8 cellular contexts compared by ENCODE assay signal in the genomic region with DNA sequence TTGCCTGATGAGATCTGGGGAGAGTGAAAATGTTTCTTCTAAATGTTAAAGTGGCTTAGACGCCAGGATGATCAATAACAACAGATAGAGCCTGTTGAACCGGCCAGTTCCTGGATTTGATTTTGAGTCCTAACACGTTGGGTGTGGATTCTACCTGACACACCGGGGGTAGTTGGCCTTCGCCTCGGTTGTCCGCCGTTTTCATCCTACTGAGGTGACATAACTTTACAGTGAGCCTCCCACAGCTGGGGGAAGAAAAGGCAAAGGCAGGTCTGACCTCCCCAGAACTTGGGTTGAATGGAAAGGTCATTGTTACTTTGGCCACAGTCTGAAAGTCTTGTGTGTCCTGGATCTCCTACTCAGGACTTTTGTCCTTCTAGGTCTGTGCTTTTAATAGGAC. TPM values are rescaled to one million over a fixed set of nuclear protein-coding genes. Genes with fewer than 3 reads are reported as not detected.
DNase-seq lines count a peak whose midpoint lies in the region; ATAC-seq, FAIRE-seq and TF ChIP-seq lines count a peak whose summit lies in the region.

No MANE protein-coding gene starts in this region.

- H3K4me3 ChIP-seq in HUES6 (ENCODE audit: low read depth, low read length) = peak overlapping the region; percentile 97
- H3K4me3 ChIP-seq in bronchial epithelial cell (ENCODE audit: low read depth, low read length) = peak overlapping the region; percentile 97
- H3K4me3 ChIP-seq in mucosa of stomach (ENCODE audit: low read length) = peak overlapping the region; percentile 82

- H3K36me3 ChIP-seq in HUES6 (ENCODE audit: control insufficient read depth, insufficient read depth, low read length) = peaks cover 49% of the 10 kb centered on the region
- peaks cover 12% of the 10 kb centered on the region for H3K36me3 ChIP-seq in bronchial epithelial cell (ENCODE audit: control insufficient read depth, insufficient read depth, low read length)
- peaks cover 6% of the 10 kb centered on the region for H3K36me3 ChIP-seq in mucosa of stomach (ENCODE audit: control insufficient read depth, insufficient read depth, low read length)

- peaks cover 8% of the 10 kb centered on the region for H3K4me1 ChIP-seq in HUES6 (ENCODE audit: control insufficient read depth, insufficient read depth, low read length)
- H3K4me1 ChIP-seq in mucosa of stomach (ENCODE audit: control insufficient read depth, insufficient read depth, low read length) = peaks cover 13% of the 10 kb centered on the region

- H3K9ac ChIP-seq in HUES6 (ENCODE audit: low read length) = peak overlapping the region; percentile 94
- peak overlapping the region; percentile 75 for H3K9ac ChIP-seq in mucosa of stomach (ENCODE audit: low read length)

- H3K27ac ChIP-seq in 22Rv1 = peak overlapping the region; percentile 97
- peak overlapping the region; percentile 93; the same call in 1 of the 2 replicates for H3K27ac ChIP-seq in HUES6 (ENCODE audit: low read depth, low read length)

- no peak for ATAC-seq in left lobe of liver

- H3K9me3 ChIP-seq in HUES6 (ENCODE audit: control insufficient read depth, insufficient read depth, low read depth, low read length) (no peaks in the 10 kb centered on the region), mucosa of stomach (ENCODE audit: control insufficient read depth, low read length) (no peaks in the 10 kb centered on the region)

- DNase-seq in bronchial epithelial cell (ENCODE audit: low read depth) (no peak), pons (ENCODE audit: low spot score) (no peak), cortex of kidney (lab: John Stamatoyannopoulos, UW) (no peak), NAMALWA (ENCODE audit: low spot score) (no peak), left lobe of liver (ENCODE audit: low spot score) (no peak)

- no peaks in the 10 kb centered on the region for H3K27me3 ChIP-seq in HUES6 (ENCODE audit: control insufficient read depth, insufficient read depth, low read length)
- no peaks in the 10 kb centered on the region for H3K27me3 ChIP-seq in bronchial epithelial cell (ENCODE audit: control insufficient read depth, insufficient read depth, low read length)
- H3K27me3 ChIP-seq in mucosa of stomach (ENCODE audit: control insufficient read depth, insufficient read depth, low read length) = no peaks in the 10 kb centered on the region

- no peak for FAIRE-seq in bronchial epithelial cell (lab: Jason Lieb, UNC)

- TF ChIP-seq CTCF in 22Rv1 (IDR thresholded peaks at IDR 0.05) (no peak), bronchial epithelial cell (IDR thresholded peaks at IDR 0.05; ENCODE audit: insufficient read depth, low read length, severe bottlenecking) (no peak)

RNA-seq across cellular contexts. Expression of a gene that starts 1.1 kb away (rescaled TPM):
- total RNA-seq in bronchial epithelial cell = 52.4 and 74.5 TPM in 2 replicates
- total RNA-seq in left lobe of liver = 51.2 TPM

RNA-seq across cellular contexts. Expression of a gene that starts 30.2 kb away (rescaled TPM):
- total RNA-seq in bronchial epithelial cell (8.4 and 9.7 TPM in 2 replicates), left lobe of liver (9.7 TPM)

RNA-seq across cellular contexts. Expression of a gene that starts 49.8 kb away (rescaled TPM):
- total RNA-seq in bronchial epithelial cell (0.26 TPM in 2 replicates), left lobe of liver (not detected)
